11 cellular contexts compared by ENCODE assay signal in the genomic region with DNA sequence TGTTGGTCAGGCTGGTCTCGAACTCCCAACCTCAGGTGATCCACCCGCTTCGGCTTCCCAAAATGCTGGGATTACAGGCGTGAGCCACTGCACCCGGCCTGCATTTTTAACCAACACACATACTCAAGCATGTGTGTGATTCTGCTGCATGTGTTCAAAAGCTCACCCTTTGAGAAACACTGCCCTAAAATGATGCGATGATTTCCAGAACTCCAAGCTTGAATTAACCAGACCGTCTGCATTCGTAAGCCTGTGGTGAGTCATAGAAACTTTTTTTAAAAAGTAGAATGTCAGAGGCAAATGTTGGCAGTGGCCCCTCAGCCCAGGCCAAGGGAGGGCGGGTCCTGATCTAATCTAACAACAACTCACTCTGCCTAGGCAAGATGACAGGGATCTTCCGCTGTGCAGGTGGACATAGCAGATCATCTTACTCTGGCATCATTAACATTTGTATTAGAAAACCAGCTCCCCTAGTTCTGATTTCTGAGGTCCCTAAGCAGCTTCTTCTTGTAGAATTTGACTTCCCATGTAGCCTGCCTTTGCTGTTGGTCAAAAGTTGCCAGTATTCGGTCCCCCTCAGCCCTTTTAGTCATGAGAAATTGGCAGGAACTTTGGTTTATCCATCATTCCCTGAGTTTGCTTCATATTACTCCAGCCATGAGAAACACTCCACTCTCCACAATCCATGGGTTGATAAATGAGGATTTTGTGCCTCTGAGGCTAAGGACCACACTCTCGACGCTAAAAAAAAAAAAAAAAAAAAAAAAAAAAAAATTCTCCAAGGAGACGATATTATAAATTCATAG.
DNase-seq lines count a peak whose midpoint lies in the region; ATAC-seq, FAIRE-seq and TF ChIP-seq lines count a peak whose summit lies in the region.
"Had no signal": no experiment of that assay in that cellular context is flagged by ENCODE, and none has a peak within 500 bp of the region (broad histone marks: within the 10 kb centered on the region; RNA-seq: fewer than 3 reads in every experiment).

No MANE protein-coding gene starts in this region.

- peak overlapping the region; percentile 67 for H3K27ac ChIP-seq in astrocyte (ENCODE audit: low read depth, low read length)
- H3K27ac ChIP-seq in right atrium auricular region: peak overlapping the region; percentile 48 to 75
- peak overlapping the region; percentile 90 for H3K27ac ChIP-seq in smooth muscle cell (ENCODE audit: low read depth)
- H3K27ac ChIP-seq: KMS-11 had no signal

- H2AFZ ChIP-seq in astrocyte (ENCODE audit: low read depth, low read length): no peak overlapping the region
- no peak overlapping the region for H2AFZ ChIP-seq in smooth muscle cell (ENCODE audit: low read depth)

- no peaks in the 10 kb centered on the region for H3K36me3 Mint-ChIP-seq in astrocyte (ENCODE audit: low read depth, unreplicated experiment)

- H3K27me3 ChIP-seq in astrocyte (ENCODE audit: insufficient read depth, low read length) (no peaks in the 10 kb centered on the region), right atrium auricular region (no peaks in the 10 kb centered on the region), smooth muscle cell (ENCODE audit: low read depth) (no peaks in the 10 kb centered on the region)

- H3K4me1 Mint-ChIP-seq in astrocyte (ENCODE audit: low read depth, unreplicated experiment): peaks cover 25% of the 10 kb centered on the region
- H3K4me1 Mint-ChIP-seq: T-helper 17 cell had no signal

- no peak for ATAC-seq in GM18858 (IDR thresholded peaks at IDR 0.05; ENCODE audit: unreplicated experiment)
- ATAC-seq in GM18519 (IDR thresholded peaks at IDR 0.05; ENCODE audit: low FRiP score, unreplicated experiment): no peak
- ATAC-seq: effector memory CD8-positive, alpha-beta T cell; T-helper 17 cell had no signal

- H3K27ac Mint-ChIP-seq in astrocyte (ENCODE audit: unreplicated experiment): peak overlapping the region; percentile 94
- H3K27ac Mint-ChIP-seq: effector memory CD8-positive, alpha-beta T cell; T-helper 17 cell had no signal

- no peaks in the 10 kb centered on the region for H3K79me2 ChIP-seq in astrocyte (ENCODE audit: insufficient read depth, low read length)
- no peaks in the 10 kb centered on the region for H3K79me2 ChIP-seq in smooth muscle cell (ENCODE audit: low read depth)

- H3K4me2 ChIP-seq in astrocyte (ENCODE audit: low read length) (peak overlapping the region; percentile 14), smooth muscle cell (peak overlapping the region; percentile 29)
- H3K4me2 ChIP-seq: KMS-11 had no signal

- H3K9me3 Mint-ChIP-seq in astrocyte (ENCODE audit: unreplicated experiment): peaks cover 2% of the 10 kb centered on the region

- H3K9me3 ChIP-seq in astrocyte (ENCODE audit: insufficient read depth, low read depth, low read length) (no peaks in the 10 kb centered on the region), right atrium auricular region (no peaks in the 10 kb centered on the region), smooth muscle cell (replicated peaks; ENCODE audit: low read depth) (no peaks in the 10 kb centered on the region)

- no peak for FAIRE-seq in astrocyte (lab: Jason Lieb, UNC)

- H3K36me3 ChIP-seq in astrocyte (ENCODE audit: insufficient read depth, low read length) (no peaks in the 10 kb centered on the region), right atrium auricular region (no peaks in the 10 kb centered on the region), smooth muscle cell (ENCODE audit: low read depth) (no peaks in the 10 kb centered on the region)

- H4K20me1 ChIP-seq in astrocyte (ENCODE audit: insufficient read depth, low read length) (no peaks in the 10 kb centered on the region), smooth muscle cell (ENCODE audit: low read depth) (no peaks in the 10 kb centered on the region)

- no peak overlapping the region for H3K4me3 Mint-ChIP-seq in astrocyte (ENCODE audit: unreplicated experiment)
- H3K4me3 Mint-ChIP-seq: effector memory CD8-positive, alpha-beta T cell; T-helper 17 cell had no signal

- TF ChIP-seq CTCF in HFF-Myc (IDR thresholded peaks at IDR 0.05; ENCODE audit: low read depth, low read length, missing control alignments) (no peak), astrocyte (IDR thresholded peaks at IDR 0.05; ENCODE audit: insufficient read depth, low read depth, low read length) (no peak), right atrium auricular region (IDR thresholded peaks at IDR 0.05) (no peak), smooth muscle cell (IDR thresholded peaks at IDR 0.05; ENCODE audit: borderline replicate concordance, insufficient read depth, poor library complexity, severe bottlenecking) (no peak)

- no peaks in the 10 kb centered on the region for H3K27me3 Mint-ChIP-seq in astrocyte (ENCODE audit: low read depth, unreplicated experiment)
- H3K27me3 Mint-ChIP-seq: T-helper 17 cell had no signal

- no peak overlapping the region for H3K9ac ChIP-seq in astrocyte (ENCODE audit: low read length)
- H3K9ac ChIP-seq in smooth muscle cell (ENCODE audit: low read depth): peak overlapping the region; percentile 12
- H3K9ac ChIP-seq: KMS-11 had no signal

- peaks cover 7% of the 10 kb centered on the region for H3F3A ChIP-seq in smooth muscle cell (ENCODE audit: low read depth)

- H3K4me3 ChIP-seq in HFF-Myc (replicated peaks; ENCODE audit: low read depth, low read length) (no peak overlapping the region), astrocyte (ENCODE audit: insufficient read depth, low read depth, low read length) (no peak overlapping the region), right atrium auricular region (no peak overlapping the region), smooth muscle cell (no peak overlapping the region)

- DNase-seq in HFF-Myc (ENCODE audit: extremely low read depth, low read depth) (peak; percentile 90), astrocyte (ENCODE audit: low read depth) (peak; percentile 92), right atrium auricular region (ENCODE audit: low spot score) (peak; percentile 87), smooth muscle cell (lab: John Stamatoyannopoulos, UW; ENCODE audit: unreplicated experiment) (no peak), NCI-H187 (lab: John Stamatoyannopoulos, UW) (no peak)
- DNase-seq in activated CD4-positive, alpha-beta T cell treated with anti-CD3 and anti-CD28 coated beads for 1 hour: no peak
- DNase-seq: effector memory CD8-positive, alpha-beta T cell; T-helper 17 cell had no signal

- 34% methylated on average over 14 of the region's 14 CpGs for WGBS in smooth muscle cell (ENCODE audit: low lambda C conversion rate)

- H3K4me1 ChIP-seq in astrocyte (ENCODE audit: insufficient read depth, low read length) (peaks cover 16% of the 10 kb centered on the region), right atrium auricular region (peaks cover 0 to 24% of the 10 kb centered on the region in 2 donors), smooth muscle cell (ENCODE audit: low read depth) (peaks cover 8% of the 10 kb centered on the region)

Comparison
In these comparisons a context has a peak if more than half of its experiments do, and no peak if none do; other contexts are left out.
1. DNase-seq: peak in HFF-Myc (single experiment), astrocyte (single experiment) and right atrium auricular region (single experiment); none in smooth muscle cell (single experiment), activated CD4-positive, alpha-beta T cell treated with anti-CD3 and anti-CD28 coated beads for 1 hour (single experiment) and NCI-H187 (0 of 2).
2. Peak in every context shown above with its lines, with median percentiles within 50 percentile points of each other: H3K27ac ChIP-seq.